ENCODE assay signal across 17 cellular contexts in the genomic region with DNA sequence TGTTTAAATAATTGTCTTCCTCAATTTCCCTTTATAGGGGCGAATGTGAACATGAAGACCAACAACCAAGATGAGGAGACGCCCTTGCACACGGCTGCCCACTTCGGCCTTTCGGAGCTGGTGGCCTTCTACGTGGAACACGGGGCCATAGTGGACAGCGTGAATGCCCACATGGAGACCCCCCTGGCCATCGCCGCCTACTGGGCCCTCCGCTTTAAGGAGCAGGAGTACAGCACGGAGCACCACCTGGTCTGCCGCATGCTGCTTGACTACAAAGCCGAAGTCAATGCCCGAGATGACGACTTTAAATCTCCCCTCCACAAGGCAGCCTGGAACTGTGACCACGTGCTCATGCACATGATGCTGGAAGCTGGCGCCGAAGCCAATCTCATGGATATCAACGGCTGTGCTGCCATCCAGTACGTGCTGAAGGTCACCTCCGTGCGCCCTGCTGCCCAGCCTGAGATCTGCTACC. TPM values are rescaled to one million over a fixed set of nuclear protein-coding genes. Genes with fewer than 3 reads are reported as not detected.
DNase-seq lines count a peak whose midpoint lies in the region; ATAC-seq and TF ChIP-seq lines count a peak whose summit lies in the region.
"Had no signal": no experiment of that assay in that cellular context is flagged by ENCODE, and none has a peak within 500 bp of the region (broad histone marks: within the 10 kb centered on the region; RNA-seq: fewer than 3 reads in every experiment).

No MANE protein-coding gene starts in this region.

- no peak overlapping the region for H3K4me3 Mint-ChIP-seq in glutamatergic neuron (ENCODE audit: unreplicated experiment)
- H3K4me3 Mint-ChIP-seq: activated naive CD4-positive, alpha-beta T cell treated with anti-CD3 and anti-CD28 coated beads, Interleukin-2, amount 10 ng/mL, durations not matched to agents 7 days and 5 days; dendritic cell treated with granulocyte-macrophage colony-stimulating factor and Interleukin-4, amounts not matched to agents 40 ng/mL and 50 ng/mL, for 4 days had no signal

- no peak for DNase-seq in glutamatergic neuron
- DNase-seq in psoas muscle: peak in 1 of 2 donors; percentile 59
- no peak for DNase-seq in NCI-H82 treated with DMSO at 0.1 percent for 48 hours (lab: John Stamatoyannopoulos, UW; ENCODE audit: unreplicated experiment)
- DNase-seq in activated T-cell treated with anti-CD3 and anti-CD28 coated beads, Interleukin-2, amount 50 U/mL, for 1 hour: no peak
- DNase-seq: NCI-H1417 treated with DMSO at 0.1 percent for 48 hours had no signal

- H3K9ac ChIP-seq in OCI-LY1 (ENCODE audit: low read length): no peak overlapping the region
- H3K9ac ChIP-seq: BLaER1, SK-N-SH had no signal

- no peak overlapping the region for H2AFZ ChIP-seq in OCI-LY1 (ENCODE audit: low read length)

- H3K27me3 ChIP-seq in OCI-LY1 (ENCODE audit: insufficient read depth, low read length): no peaks in the 10 kb centered on the region
- no peaks in the 10 kb centered on the region for H3K27me3 ChIP-seq in psoas muscle (ENCODE audit: insufficient read depth in 3 of 3, low read length in 2 of 3)
- H3K27me3 ChIP-seq: BLaER1 had no signal

- H3K4me1 Mint-ChIP-seq in glutamatergic neuron (ENCODE audit: low read depth, unreplicated experiment): peaks cover 4% of the 10 kb centered on the region
- H3K4me1 Mint-ChIP-seq: activated naive CD4-positive, alpha-beta T cell treated with anti-CD3 and anti-CD28 coated beads, Interleukin-2, amount 10 ng/mL, durations not matched to agents 7 days and 5 days had no signal

- H3K79me2 ChIP-seq in OCI-LY1 (ENCODE audit: insufficient read depth, low read length): no peaks in the 10 kb centered on the region

- no peak overlapping the region for H3K27ac ChIP-seq in OCI-LY1 (ENCODE audit: low read depth, low read length, poor library complexity, severe bottlenecking)
- H3K27ac ChIP-seq in psoas muscle: no peak overlapping the region
- H3K27ac ChIP-seq: BLaER1, skin epidermis, tibial artery had no signal

- no peaks in the 10 kb centered on the region for H3K9me3 Mint-ChIP-seq in glutamatergic neuron (ENCODE audit: unreplicated experiment)
- H3K9me3 Mint-ChIP-seq: activated naive CD4-positive, alpha-beta T cell treated with anti-CD3 and anti-CD28 coated beads, Interleukin-2, amount 10 ng/mL, durations not matched to agents 7 days and 5 days; brain; dendritic cell treated with granulocyte-macrophage colony-stimulating factor and Interleukin-4, amounts not matched to agents 40 ng/mL and 50 ng/mL, for 4 days had no signal

- 77 to 88% (median 80%) methylated on average over 23 of the region's 23 CpGs for WGBS in psoas muscle, 3 donors

- H3K36me3 Mint-ChIP-seq in glutamatergic neuron (ENCODE audit: unreplicated experiment): no peaks in the 10 kb centered on the region
- H3K36me3 Mint-ChIP-seq: activated naive CD4-positive, alpha-beta T cell treated with anti-CD3 and anti-CD28 coated beads, Interleukin-2, amount 10 ng/mL, durations not matched to agents 7 days and 5 days; brain had no signal

- no peaks in the 10 kb centered on the region for H3K36me3 ChIP-seq in OCI-LY1 (ENCODE audit: insufficient read depth, low read length)
- H3K36me3 ChIP-seq in psoas muscle (ENCODE audit: insufficient read depth in 1 of 2, low read depth in 1 of 2): no peaks in the 10 kb centered on the region
- H3K36me3 ChIP-seq: BLaER1, tibial artery had no signal

- no peak overlapping the region for H3K4me3 ChIP-seq in OCI-LY1 (ENCODE audit: low read depth, low read length, poor library complexity, severe bottlenecking)
- no peak overlapping the region for H3K4me3 ChIP-seq in psoas muscle
- H3K4me3 ChIP-seq: BLaER1, skin epidermis, tibial artery had no signal

- no peaks in the 10 kb centered on the region for H4K20me1 ChIP-seq in OCI-LY1 (ENCODE audit: insufficient read depth, low read length)
- H4K20me1 ChIP-seq: BLaER1 had no signal

- intact Hi-C loops in psoas muscle (cut with DNase I): loop anchor here (1.0 to 5.0 kb wide), 2 partner anchors 158 to 159 kb away; no protein-coding TSS in a partner anchor

- ATAC-seq in GM18511 (IDR thresholded peaks at IDR 0.05; ENCODE audit: unreplicated experiment) (peak; percentile 4), psoas muscle (peak; percentile 27 to 46 (median 42)), HG02870 (IDR thresholded peaks at IDR 0.05; ENCODE audit: unreplicated experiment) (no peak), GM21576 (IDR thresholded peaks at IDR 0.05; ENCODE audit: unreplicated experiment) (no peak)

- no peak overlapping the region for H3K4me2 ChIP-seq in OCI-LY1 (ENCODE audit: low read length)
- H3K4me2 ChIP-seq: BLaER1, SK-N-SH had no signal

- no peaks in the 10 kb centered on the region for H3K4me1 ChIP-seq in OCI-LY1 (ENCODE audit: insufficient read depth, low read length, severe bottlenecking)
- H3K4me1 ChIP-seq in psoas muscle: peaks cover 19% of the 10 kb centered on the region
- H3K4me1 ChIP-seq: BLaER1, tibial artery had no signal

- H3K9me2 ChIP-seq in OCI-LY1 (ENCODE audit: low read depth, low read length): no peaks in the 10 kb centered on the region
- H3K9me2 ChIP-seq: SK-N-SH had no signal

- TF ChIP-seq CTCF in OCI-LY1 (IDR thresholded peaks at IDR 0.05; ENCODE audit: low read length) (peak; percentile 3; the same call in 1 of the 2 replicates), glutamatergic neuron (IDR thresholded peaks at IDR 0.05; ENCODE audit: partially characterized antibody, unreplicated experiment) (peak; percentile 33), psoas muscle (IDR thresholded peaks at IDR 0.05) (no peak)

- H3K9me3 ChIP-seq in OCI-LY1 (ENCODE audit: low read length) (no peaks in the 10 kb centered on the region), psoas muscle (no peaks in the 10 kb centered on the region)
- H3K9me3 ChIP-seq: BLaER1, SK-N-SH, tibial artery had no signal

- no peaks in the 10 kb centered on the region for H3K27me3 Mint-ChIP-seq in glutamatergic neuron (ENCODE audit: unreplicated experiment)
- H3K27me3 Mint-ChIP-seq: brain; dendritic cell treated with granulocyte-macrophage colony-stimulating factor and Interleukin-4, amounts not matched to agents 40 ng/mL and 50 ng/mL, for 4 days had no signal

- no peak overlapping the region for H3K27ac Mint-ChIP-seq in glutamatergic neuron (ENCODE audit: unreplicated experiment)
- H3K27ac Mint-ChIP-seq: activated naive CD4-positive, alpha-beta T cell treated with anti-CD3 and anti-CD28 coated beads, Interleukin-2, amount 10 ng/mL, durations not matched to agents 7 days and 5 days; dendritic cell treated with granulocyte-macrophage colony-stimulating factor and Interleukin-4, amounts not matched to agents 40 ng/mL and 50 ng/mL, for 4 days had no signal

- H3F3A ChIP-seq in OCI-LY1 (ENCODE audit: insufficient read depth, low read length): no peaks in the 10 kb centered on the region

RNA-seq across cellular contexts. Expression of a gene that starts 42.1 kb away (rescaled TPM):
- total RNA-seq in glutamatergic neuron (ENCODE audit: unreplicated experiment) (not detected), psoas muscle (10 to 100 TPM in 3 of 4 donors, 1 to 10 TPM in 1; 7.7 to 18.8 (median 11.2) TPM)
- 10 to 100 TPM in 2 of 3 donors, under 1 TPM in 1; 0.23 to 24.0 (median 10.8) TPM for polyA plus RNA-seq in psoas muscle
- total RNA-seq: esophagus mucosa had no signal
- polyA plus RNA-seq: SK-N-SH had no signal

Comparison
In these comparisons a context has a peak if more than half of its experiments do, and no peak if none do; other contexts are left out.
1. ATAC-seq: peak in GM18511 (single experiment) and psoas muscle (4 of 4); none in HG02870 (single experiment) and GM21576 (single experiment).